8 cellular contexts compared by ENCODE assay signal in genomic region chr10:1048349-1048731, GRCh38. TPM values are rescaled to one million over a fixed set of nuclear protein-coding genes. Genes with fewer than 3 reads are reported as not detected.
A peak's percentile ranks its signal among the peaks of the same experiment; 100 is the strongest.
DNase-seq lines count a peak whose midpoint lies in the region; ATAC-seq and TF ChIP-seq lines count a peak whose summit lies in the region.

No MANE protein-coding gene starts in this region.

- peaks cover 40 to 60% of the 10 kb centered on the region in 2 donors for H3K36me3 Mint-ChIP-seq in stimulated activated naive B cell treated with anti-CD40 and anti-IgM and Interleukin-4, amounts not matched to agents 10 μg/mL and 1 μg/mL and 100 μg/mL, for 72 hours

- TF ChIP-seq CTCF in body of pancreas (IDR thresholded peaks at IDR 0.05), result no peak
- no peak for TF ChIP-seq CTCF in GM10248 (IDR thresholded peaks at IDR 0.05; ENCODE audit: control extremely low read depth, extremely low read depth, low read depth, missing control alignments)

- DNase-seq in DMS 273 (lab: John Stamatoyannopoulos, UW; ENCODE audit: unreplicated experiment) (peak; percentile 59), DMS 273 treated with DMSO at 0.1 percent for 48 hours (lab: John Stamatoyannopoulos, UW) (no peak), body of pancreas (peak; percentile 40 to 52 (median 46)), iris pigment epithelial cell (ENCODE audit: low read depth) (peak; percentile 49), GM10248 (ENCODE audit: extremely low spot score) (no peak)
- DNase-seq in Jurkat, Clone E6-1 (ENCODE audit: low read depth, low spot score), result no peak
- DNase-seq in stimulated activated naive B cell treated with anti-CD40 and anti-IgM and Interleukin-4, amounts not matched to agents 10 μg/mL and 1 μg/mL and 100 μg/mL, for 72 hours, result no peak
- no peak for DNase-seq in activated effector memory CD4-positive, alpha-beta T cell treated with Interleukin-2 at 50 U/mL for 16 hours

- no peaks in the 10 kb centered on the region for H3K9me3 Mint-ChIP-seq in stimulated activated naive B cell treated with anti-CD40 and anti-IgM and Interleukin-4, amounts not matched to agents 10 μg/mL and 1 μg/mL and 100 μg/mL, for 72 hours

- WGBS in body of pancreas, 2 donors, result 0% methylated on average over 33 to 37 of the region's 37 CpGs

- intact Hi-C loops in body of pancreas (cut with DNase I), result no loop called here

- peak overlapping the region; percentile 96 to 100 (median 99) for H3K27ac ChIP-seq in body of pancreas

- peaks cover 57% of the 10 kb centered on the region for H3K4me1 ChIP-seq in body of pancreas

- POLR2A ChIA-PET in GM10248 (lab: Yijun Ruan, JAX), result interaction anchor here (1.0 to 3.6 kb wide), 6 partner anchors 12 to 120 kb away, joined by 3 to 33 read pairs (median 4); partner anchors contain the start of gene LARP4B

- no peaks in the 10 kb centered on the region for H3K27me3 ChIP-seq in body of pancreas

- no peaks in the 10 kb centered on the region for H3K36me3 ChIP-seq in body of pancreas (replicated peaks in 1 of 2; ENCODE audit: insufficient read depth in 1 of 2, low read depth in 2 of 2)

- peaks cover 29 to 51% of the 10 kb centered on the region in 2 donors for H3K4me1 Mint-ChIP-seq in stimulated activated naive B cell treated with anti-CD40 and anti-IgM and Interleukin-4, amounts not matched to agents 10 μg/mL and 1 μg/mL and 100 μg/mL, for 72 hours

- no peak for TF ChIP-seq POLR2A in body of pancreas (IDR thresholded peaks at IDR 0.05)

- H3K4me3 Mint-ChIP-seq in stimulated activated naive B cell treated with anti-CD40 and anti-IgM and Interleukin-4, amounts not matched to agents 10 μg/mL and 1 μg/mL and 100 μg/mL, for 72 hours, result peak overlapping the region; percentile 96

- H3K27me3 Mint-ChIP-seq in stimulated activated naive B cell treated with anti-CD40 and anti-IgM and Interleukin-4, amounts not matched to agents 10 μg/mL and 1 μg/mL and 100 μg/mL, for 72 hours, result no peaks in the 10 kb centered on the region

- ATAC-seq in body of pancreas, result no peak
- ATAC-seq in stimulated activated naive B cell treated with anti-CD40 and anti-IgM and Interleukin-4, amounts not matched to agents 10 μg/mL and 1 μg/mL and 100 μg/mL, for 72 hours (replicated peaks), result peak; percentile 15 to 17

- H3K27ac Mint-ChIP-seq in stimulated activated naive B cell treated with anti-CD40 and anti-IgM and Interleukin-4, amounts not matched to agents 10 μg/mL and 1 μg/mL and 100 μg/mL, for 72 hours, result peak overlapping the region; percentile 98

- H3K4me3 ChIP-seq in Jurkat, Clone E6-1 (ENCODE audit: low read length), result peak overlapping the region; percentile 99
- H3K4me3 ChIP-seq in body of pancreas, result peak overlapping the region; percentile 41 to 71

- no peaks in the 10 kb centered on the region for H3K9me3 ChIP-seq in body of pancreas

- CTCF ChIA-PET in GM10248 (lab: Yijun Ruan, JAX), result interaction anchor here (0.7 to 1.5 kb wide), 2 partner anchors 12 to 121 kb away, joined by 3 to 8 read pairs; no protein-coding TSS in a partner anchor

RNA-seq across cellular contexts. Expression of gene IDI1, which starts 0.6 kb away (rescaled TPM):
- 72.8 TPM for polyA plus RNA-seq in Jurkat, Clone E6-1 (2012; ENCODE audit: insufficient read depth, insufficient read length)
- total RNA-seq in body of pancreas, result 10 to 100 TPM; 15.6 to 20.4 TPM

RNA-seq across cellular contexts. Expression of gene WDR37, which starts 7.8 kb away (rescaled TPM):
- polyA plus RNA-seq in Jurkat, Clone E6-1 (2012; ENCODE audit: insufficient read depth, insufficient read length), result 9.0 TPM
- 10 to 100 TPM in 1 of 2 donors, 1 to 10 TPM in 1; 9.9 to 14.3 TPM for total RNA-seq in body of pancreas

RNA-seq across cellular contexts. Expression of gene IDI2, which starts 22.7 kb away (rescaled TPM):
- not detected for polyA plus RNA-seq in Jurkat, Clone E6-1 (2012; ENCODE audit: insufficient read depth, insufficient read length)
- not detected for total RNA-seq in body of pancreas

Comparison
In these comparisons a context has a peak if more than half of its experiments do, and no peak if none do; other contexts are left out.
1. DNase-seq: peak in DMS 273 (single experiment), body of pancreas (4 of 4) and iris pigment epithelial cell (single experiment); none in DMS 273 treated with DMSO at 0.1 percent for 48 hours (single experiment), Jurkat, Clone E6-1 (single experiment), stimulated activated naive B cell treated with anti-CD40 and anti-IgM and Interleukin-4, amounts not matched to agents 10 μg/mL and 1 μg/mL and 100 μg/mL, for 72 hours (single experiment), activated effector memory CD4-positive, alpha-beta T cell treated with Interleukin-2 at 50 U/mL for 16 hours (single experiment) and GM10248 (single experiment).